In genomic region chr6:161637658-161638057, GRCh38 we compare ENCODE assay signal across 9 cellular contexts.
"Had no signal": no experiment of that assay in that cellular context is flagged by ENCODE, and none has a peak within 500 bp of the region (broad histone marks: within the 10 kb centered on the region; RNA-seq: fewer than 3 reads in every experiment).

No MANE protein-coding gene starts in this region.

- ATAC-seq: HCT116, K562 had no signal

- H3K4me3 ChIP-seq: GM23248, HAP-1, K562 had no signal

- H3K36me3 ChIP-seq: HAP-1 had no signal

- H3K27ac Mint-ChIP-seq: HFFc6 had no signal

- H2AFZ ChIP-seq: GM23248 had no signal

- H3K4me3 Mint-ChIP-seq: HFFc6 had no signal

- H3K9ac ChIP-seq: GM23248 had no signal

- H3K9me3 ChIP-seq: HAP-1 had no signal

- DNase-seq: GM23248, GOT3, H7, HFFc6, IMR-90 had no signal

- H3K27ac ChIP-seq: GM23248, HL-60 had no signal
